In the genomic region with DNA sequence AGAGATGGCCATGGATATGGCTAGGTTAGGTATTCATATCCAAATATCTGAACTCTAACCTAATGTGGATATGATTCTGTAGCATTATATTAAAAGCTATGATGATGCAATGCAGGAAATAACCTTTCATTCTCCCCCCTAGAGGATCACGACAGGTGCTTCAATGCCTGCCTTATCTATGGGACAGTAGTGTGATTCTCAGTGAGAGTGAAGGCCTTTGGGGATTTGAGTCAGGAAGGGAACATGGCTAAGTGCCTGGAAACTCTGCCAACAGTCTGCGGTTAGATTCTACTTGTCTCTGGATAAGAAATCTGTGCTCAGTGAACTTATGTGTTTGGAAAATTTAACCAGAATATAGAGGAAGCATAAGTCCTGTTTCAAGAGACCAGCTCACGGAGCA, we compare ENCODE assay signal across 8 cellular contexts.
DNase-seq lines count a peak whose midpoint lies in the region; ATAC-seq, FAIRE-seq and TF ChIP-seq lines count a peak whose summit lies in the region.
"Had no signal": no experiment of that assay in that cellular context is flagged by ENCODE, and none has a peak within 500 bp of the region (broad histone marks: within the 10 kb centered on the region; RNA-seq: fewer than 3 reads in every experiment).

No MANE protein-coding gene starts in this region.

- H3K36me3 Mint-ChIP-seq in T-helper 17 cell (ENCODE audit: low read depth) (peaks cover 2% of the 10 kb centered on the region), nephron progenitor cell (ENCODE audit: low read depth) (peaks cover 63% of the 10 kb centered on the region)

- no peaks in the 10 kb centered on the region for H3K27me3 ChIP-seq in gastrocnemius medialis

- H3K4me3 Mint-ChIP-seq in T-helper 17 cell (peak overlapping the region; percentile 19), nephron progenitor cell (no peak overlapping the region)

- intact Hi-C loops in gastrocnemius medialis (cut with DNase I; ENCODE audit: low total_unique reads): no loop called here

- no peaks in the 10 kb centered on the region for H3K36me3 ChIP-seq in gastrocnemius medialis

- no peak overlapping the region for H3K27ac ChIP-seq in gastrocnemius medialis

- H3K9me3 Mint-ChIP-seq in nephron progenitor cell: peaks cover 17% of the 10 kb centered on the region

- H3K4me1 Mint-ChIP-seq in T-helper 17 cell (peaks cover 12% of the 10 kb centered on the region), nephron progenitor cell (no peaks in the 10 kb centered on the region)

- no peak for TF ChIP-seq POLR2A in gastrocnemius medialis (IDR thresholded peaks at IDR 0.05)

- H3K27ac Mint-ChIP-seq in T-helper 17 cell (peak overlapping the region; percentile 56), nephron progenitor cell (no peak overlapping the region)

- FAIRE-seq in GM19239 (lab: Jason Lieb, UNC): no peak

- no peaks in the 10 kb centered on the region for H3K9me3 ChIP-seq in T-helper 17 cell (ENCODE audit: control insufficient read depth, low read length, poor library complexity, severe bottlenecking)
- no peaks in the 10 kb centered on the region for H3K9me3 ChIP-seq in gastrocnemius medialis

- DNase-seq in GM03348 (ENCODE audit: low spot score): peak; percentile 35
- no peak for DNase-seq in T-helper 17 cell
- DNase-seq in fibroblast of the conjunctiva (ENCODE audit: low read depth): peak; percentile 55
- peak in 1 of 2 donors; percentile 34 for DNase-seq in gastrocnemius medialis
- no peak for DNase-seq in nephron progenitor cell
- DNase-seq in GM19239 (ENCODE audit: insufficient read length, low spot score): no peak
- DNase-seq: NCI-H524 treated with DMSO at 0.1 percent for 48 hours had no signal

- no peaks in the 10 kb centered on the region for H3K27me3 Mint-ChIP-seq in T-helper 17 cell
- no peaks in the 10 kb centered on the region for H3K27me3 Mint-ChIP-seq in nephron progenitor cell (ENCODE audit: low read depth, poor library complexity)

- TF ChIP-seq CTCF in gastrocnemius medialis (IDR thresholded peaks at IDR 0.05 in 4 of 5, conservative IDR thresholded peaks at IDR 0.05 in 1 of 5) (no peak), nephron progenitor cell (IDR thresholded peaks at IDR 0.05) (no peak)

- peaks cover 0 to 18% of the 10 kb centered on the region in 2 donors for H3K4me1 ChIP-seq in gastrocnemius medialis

- no peak overlapping the region for H3K4me3 ChIP-seq in gastrocnemius medialis

- in situ Hi-C loops in gastrocnemius medialis (cut with MboI; ENCODE audit: low sequenced_read_pairs in 4 of 4): no loop called here

- peak; percentile 28 for ATAC-seq in T-helper 17 cell
- ATAC-seq in gastrocnemius medialis: peak; percentile 48 to 52
- no peak for ATAC-seq in GM21619 (IDR thresholded peaks at IDR 0.05; ENCODE audit: unreplicated experiment)

Comparison
In these comparisons a context has a peak if more than half of its experiments do, and no peak if none do; other contexts are left out.
1. DNase-seq: peak in GM03348 (single experiment) and fibroblast of the conjunctiva (single experiment); none in T-helper 17 cell (0 of 3), nephron progenitor cell (single experiment) and GM19239 (single experiment).